In genomic region chr1:200386416-200386815, GRCh38 we compare ENCODE assay signal across 29 cellular contexts.
"Had no signal": no experiment of that assay in that cellular context is flagged by ENCODE, and none has a peak within 500 bp of the region (broad histone marks: within the 10 kb centered on the region; RNA-seq: fewer than 3 reads in every experiment).

No MANE protein-coding gene starts in this region.

- H3K4me3 Mint-ChIP-seq: activated B cell treated with CpG ODN at 0.5 μM for 24 hours; activated CD4-positive, alpha-beta T cell treated with anti-CD3 and anti-CD28 coated beads, Interleukin-2, amount 10 ng/mL, durations not matched to agents 24 days and 14 days; activated naive CD8-positive, alpha-beta T cell treated with anti-CD3 and anti-CD28 coated beads, Interleukin-2, amount 50 U/mL, for 24 hours; activated T-cell treated with anti-CD3 and anti-CD28 coated beads, Interleukin-2, amount 50 U/mL, for 4 hours; brain; central memory CD8-positive, alpha-beta T cell; T-cell had no signal

- H3K27ac ChIP-seq: ascending aorta had no signal

- ATAC-seq: activated naive CD4-positive, alpha-beta T cell treated with anti-CD3 and anti-CD28 coated beads, Interleukin-2, amount 50 U/mL, for 72 hours; activated naive CD8-positive, alpha-beta T cell treated with anti-CD3 and anti-CD28 coated beads, Interleukin-2, amount 50 U/mL, for 24 hours; activated T-cell treated with anti-CD3 and anti-CD28 coated beads, Interleukin-2, amount 50 U/mL, for 4 hours; T-cell had no signal

- H3K9me3 ChIP-seq: ascending aorta, MG63 had no signal

- H3K9me3 Mint-ChIP-seq: activated B cell treated with CpG ODN at 0.5 μM for 24 hours; activated CD4-positive, alpha-beta T cell treated with anti-CD3 and anti-CD28 coated beads, Interleukin-2, amount 10 ng/mL, durations not matched to agents 24 days and 14 days; activated naive CD4-positive, alpha-beta T cell treated with anti-CD3 and anti-CD28 coated beads, Interleukin-2, amount 50 U/mL, for 72 hours; activated naive CD8-positive, alpha-beta T cell treated with anti-CD3 and anti-CD28 coated beads, Interleukin-2, amount 50 U/mL, for 24 hours; activated T-cell treated with anti-CD3 and anti-CD28 coated beads, Interleukin-2, amount 50 U/mL, for 4 hours; brain; central memory CD8-positive, alpha-beta T cell; T-cell had no signal

- H3K27ac Mint-ChIP-seq: activated B cell treated with CpG ODN at 0.5 μM for 24 hours; activated CD4-positive, alpha-beta T cell treated with anti-CD3 and anti-CD28 coated beads, Interleukin-2, amount 10 ng/mL, durations not matched to agents 24 days and 14 days; activated naive CD4-positive, alpha-beta T cell treated with anti-CD3 and anti-CD28 coated beads, Interleukin-2, amount 50 U/mL, for 72 hours; activated naive CD8-positive, alpha-beta T cell treated with anti-CD3 and anti-CD28 coated beads, Interleukin-2, amount 50 U/mL, for 24 hours; brain; T-cell had no signal

- H3K4me3 ChIP-seq: ascending aorta, MG63 had no signal

- H3K27me3 Mint-ChIP-seq: activated B cell treated with CpG ODN at 0.5 μM for 24 hours; activated CD4-positive, alpha-beta T cell treated with anti-CD3 and anti-CD28 coated beads, Interleukin-2, amount 10 ng/mL, durations not matched to agents 24 days and 14 days; activated naive CD8-positive, alpha-beta T cell treated with anti-CD3 and anti-CD28 coated beads, Interleukin-2, amount 50 U/mL, for 24 hours; brain; central memory CD8-positive, alpha-beta T cell; T-cell had no signal

- FAIRE-seq: RCC 7860, TTC549 had no signal

- H3K36me3 ChIP-seq: ascending aorta, MG63 had no signal

- H3K36me3 Mint-ChIP-seq: activated naive CD4-positive, alpha-beta T cell treated with anti-CD3 and anti-CD28 coated beads, Interleukin-2, amount 50 U/mL, for 72 hours; brain; T-cell had no signal

- H3K27me3 ChIP-seq: ascending aorta, MG63 had no signal

- H3K4me1 ChIP-seq: ascending aorta had no signal

- H3K4me1 Mint-ChIP-seq: activated naive CD8-positive, alpha-beta T cell treated with anti-CD3 and anti-CD28 coated beads, Interleukin-2, amount 50 U/mL, for 24 hours; brain; central memory CD8-positive, alpha-beta T cell; T-cell had no signal

- DNase-seq: activated B cell treated with CpG ODN at 0.5 μM for 24 hours; activated CD4-positive, alpha-beta T cell treated with anti-CD3 and anti-CD28 coated beads for 1 hour; activated CD4-positive, alpha-beta T cell treated with anti-CD3 and anti-CD28 coated beads, Interleukin-2, amount 10 ng/mL, durations not matched to agents 24 days and 14 days; activated CD4-positive, alpha-beta T cell treated with anti-CD3 and anti-CD28 coated beads, Interleukin-2, amount 50 U/mL, for 48 hours; activated effector memory CD4-positive, alpha-beta T cell treated with anti-CD3 and anti-CD28 coated beads, Interleukin-2, amount 50 U/mL, for 16 hours; activated naive CD4-positive, alpha-beta T cell treated with Interleukin-2 at 50 U/mL for 16 hours; activated naive CD8-positive, alpha-beta T cell treated with anti-CD3 and anti-CD28 coated beads, Interleukin-2, amount 50 U/mL, for 24 hours; activated T-cell treated with anti-CD3 and anti-CD28 coated beads, Interleukin-2, amount 50 U/mL, for 4 hours; amniotic stem cell; MG63; MV-4-11; NCI-H1092 treated with DMSO at 0.1 percent for 48 hours; NCI-H1417 treated with DMSO at 0.1 percent for 48 hours; NCI-H1694; NCI-H2029; NCI-H2107; NCI-H2171 treated with DMSO at 0.1 percent for 48 hours; NCI-H345; NCI-H510A; SHP77 treated with DMSO at 0.1 percent for 48 hours; T-cell; T-helper 2 cell; T1000 had no signal
